Comparison of ENCODE assay signal across 1 cellular context in genomic region chr16:47925811-47926460, GRCh38.
TF ChIP-seq lines count a peak whose summit lies in the region.

No MANE protein-coding gene starts in this region.

TF ChIP-seq in GM23338, 12 proteins besides CTCF, POLR2A, EP300 and RAD21 (continued from another document):
- no peak for TF ChIP-seq REST (IDR thresholded peaks at IDR 0.05; ENCODE audit: unreplicated experiment)
- TF ChIP-seq CREB1 (CRISPR knock-in tag; IDR thresholded peaks at IDR 0.05; ENCODE audit: low read depth) = no peak
- TF ChIP-seq ETS1 (IDR thresholded peaks at IDR 0.05) = no peak
- no peak for TF ChIP-seq ZNF114 (CRISPR knock-in tag; IDR thresholded peaks at IDR 0.05)
- no peak for TF ChIP-seq EZH2 (IDR thresholded peaks at IDR 0.05; ENCODE audit: low read depth, unreplicated experiment)
- TF ChIP-seq STAT1 (IDR thresholded peaks at IDR 0.05; ENCODE audit: unreplicated experiment) = no peak
- no peak for TF ChIP-seq EZH2phosphoT487 (IDR thresholded peaks at IDR 0.05; ENCODE audit: unreplicated experiment)
- TF ChIP-seq NANOG (IDR thresholded peaks at IDR 0.05; ENCODE audit: borderline replicate concordance) = no peak
